8 cellular contexts compared by ENCODE assay signal in the genomic region with DNA sequence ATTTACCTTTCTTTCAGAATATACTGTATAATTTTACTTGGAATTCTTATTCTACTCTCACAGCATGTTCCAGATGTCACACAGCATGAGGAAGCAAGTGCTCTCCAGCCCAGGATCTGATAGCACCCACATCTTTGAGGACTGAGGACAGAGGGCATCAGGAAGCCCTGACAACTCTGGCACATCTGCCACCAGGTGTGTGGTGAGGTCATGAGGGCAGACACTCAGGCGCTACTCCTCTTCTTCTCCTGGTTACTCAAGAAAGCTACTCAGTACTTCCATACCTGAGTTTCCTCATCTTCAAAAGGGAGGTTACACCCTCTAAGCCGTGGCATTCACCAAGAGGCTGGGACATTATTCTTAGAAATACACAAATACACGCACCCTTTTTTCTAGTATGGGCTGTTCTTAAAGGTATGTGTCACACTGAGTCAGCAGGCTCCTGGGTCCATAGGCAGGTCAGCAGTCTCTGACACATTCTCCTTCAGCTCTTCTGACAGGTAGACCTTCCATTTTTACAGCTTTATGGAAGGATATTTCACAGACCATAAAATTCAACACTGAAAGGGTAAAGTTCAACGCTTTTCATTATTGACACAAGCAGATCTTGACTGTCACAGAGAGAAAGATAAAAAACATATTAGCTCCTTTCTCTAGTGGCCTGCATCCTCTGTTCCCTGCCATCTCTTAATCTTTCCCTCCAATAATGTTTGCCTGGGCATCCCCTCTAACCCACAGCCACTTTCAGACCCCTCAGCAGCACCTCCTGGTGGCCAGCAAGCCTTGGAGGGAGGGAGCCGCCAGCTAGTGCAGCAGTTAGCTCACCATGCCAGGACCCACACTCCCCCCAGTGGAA.
DNase-seq lines count a peak whose midpoint lies in the region; ATAC-seq and TF ChIP-seq lines count a peak whose summit lies in the region.

No MANE protein-coding gene starts in this region.

- H3K36me3 ChIP-seq in fibroblast of lung (ENCODE audit: control insufficient read depth, insufficient read depth, low read length): no peaks in the 10 kb centered on the region
- H3K36me3 ChIP-seq in neural progenitor cell: no peaks in the 10 kb centered on the region

- H2AFZ ChIP-seq in fibroblast of lung (ENCODE audit: low read length) (no peak overlapping the region), neural progenitor cell (replicated peaks) (no peak overlapping the region)

- no peaks in the 10 kb centered on the region for H3K9me3 Mint-ChIP-seq in activated CD4-positive, alpha-beta T cell treated with anti-CD3 and anti-CD28 coated beads, Interleukin-2, amount 10 ng/mL, durations not matched to agents 7 days and 5 days
- H3K9me3 Mint-ChIP-seq in neural progenitor cell: no peaks in the 10 kb centered on the region

- in situ Hi-C loops in G401 (cut with HindIII; ENCODE audit: low sequenced_read_pairs): no loop called here

- H3K79me2 ChIP-seq in fibroblast of lung (ENCODE audit: control insufficient read depth, insufficient read depth, low read length): no peaks in the 10 kb centered on the region
- no peaks in the 10 kb centered on the region for H3K79me2 ChIP-seq in neural progenitor cell (ENCODE audit: low read depth)

- H4K20me1 ChIP-seq in fibroblast of lung (ENCODE audit: control insufficient read depth, extremely low read depth, insufficient read depth, low read length) (no peaks in the 10 kb centered on the region), neural progenitor cell (ENCODE audit: low read depth) (no peaks in the 10 kb centered on the region)

- H3K9ac ChIP-seq in fibroblast of lung (ENCODE audit: insufficient read depth, low read length) (no peak overlapping the region), neural progenitor cell (no peak overlapping the region)

- H3F3A ChIP-seq in neural progenitor cell (ENCODE audit: low read depth): peaks cover 8% of the 10 kb centered on the region

- H3K4me2 ChIP-seq in fibroblast of lung (ENCODE audit: extremely low read depth, insufficient read depth, low read length) (no peak overlapping the region), neural progenitor cell (peak overlapping the region; percentile 12)

- H3K4me3 Mint-ChIP-seq in activated CD4-positive, alpha-beta T cell treated with anti-CD3 and anti-CD28 coated beads, Interleukin-2, amount 10 ng/mL, durations not matched to agents 7 days and 5 days: no peak overlapping the region
- peak overlapping the region; percentile 74 for H3K4me3 Mint-ChIP-seq in neural progenitor cell

- H3K9me3 ChIP-seq in fibroblast of lung (ENCODE audit: control insufficient read depth, insufficient read depth, low read depth, low read length) (no peaks in the 10 kb centered on the region), neural progenitor cell (ENCODE audit: low read depth) (no peaks in the 10 kb centered on the region)

- CTCF ChIA-PET in activated CD4-positive, alpha-beta T cell treated with anti-CD3 and anti-CD28 coated beads, Interleukin-2, amount 10 ng/mL, durations not matched to agents 7 days and 5 days (lab: Charles Lee): interaction anchor here (1.9 kb wide), 1 partner anchor 9 kb away, joined by 3 read pairs; no protein-coding TSS in a partner anchor

- peaks cover 8% of the 10 kb centered on the region for H3K4me1 ChIP-seq in fibroblast of lung (ENCODE audit: control insufficient read depth, extremely low read depth, insufficient read depth, low read length)
- H3K4me1 ChIP-seq in neural progenitor cell: peaks cover 9% of the 10 kb centered on the region

- TF ChIP-seq CTCF in LNCaP clone FGC (IDR thresholded peaks at IDR 0.05; ENCODE audit: control insufficient read depth, extremely low read depth, insufficient read depth) (peak; percentile 50), fibroblast of lung (conservative IDR thresholded peaks at IDR 0.05 in 1 of 2, IDR thresholded peaks at IDR 0.05 in 1 of 2; ENCODE audit: low read depth in 1 of 2, low read length in 2 of 2) (peak; percentile 93 to 97), neural progenitor cell (IDR thresholded peaks at IDR 0.05) (peak; percentile 93)

- DNase-seq in G401 (ENCODE audit: low spot score) (peak; percentile 32), LNCaP clone FGC (ENCODE audit: low read depth) (no peak), fibroblast of lung (ENCODE audit: low read depth in 2 of 2) (peak; percentile 79 to 87), neural progenitor cell (ENCODE audit: low spot score) (peak; percentile 86), Kasumi-1 (lab: John Stamatoyannopoulos, UW) (no peak)
- DNase-seq in activated CD4-positive, alpha-beta T cell treated with anti-CD3 and anti-CD28 coated beads, Interleukin-2, amount 10 ng/mL, durations not matched to agents 7 days and 5 days: peak; percentile 24

- H3K27ac ChIP-seq in fibroblast of lung (ENCODE audit: insufficient read depth, low read length): no peak overlapping the region
- no peak overlapping the region for H3K27ac ChIP-seq in neural progenitor cell

- peaks cover 28% of the 10 kb centered on the region for H3K27me3 Mint-ChIP-seq in activated CD4-positive, alpha-beta T cell treated with anti-CD3 and anti-CD28 coated beads, Interleukin-2, amount 10 ng/mL, durations not matched to agents 7 days and 5 days
- no peaks in the 10 kb centered on the region for H3K27me3 Mint-ChIP-seq in neural progenitor cell (ENCODE audit: insufficient read depth, low read depth)

- no peaks in the 10 kb centered on the region for H3K36me3 Mint-ChIP-seq in activated CD4-positive, alpha-beta T cell treated with anti-CD3 and anti-CD28 coated beads, Interleukin-2, amount 10 ng/mL, durations not matched to agents 7 days and 5 days (ENCODE audit: low read depth)
- H3K36me3 Mint-ChIP-seq in neural progenitor cell: no peaks in the 10 kb centered on the region

- H3K4me3 ChIP-seq in LNCaP clone FGC (ENCODE audit: low read depth, low read length): no peak overlapping the region
- H3K4me3 ChIP-seq in fibroblast of lung (replicated peaks in 1 of 4; ENCODE audit: control extremely low read depth in 1 of 4, insufficient read depth in 1 of 4, low read depth in 3 of 4, low read length in 4 of 4): no peak overlapping the region
- no peak overlapping the region for H3K4me3 ChIP-seq in neural progenitor cell

- ATAC-seq in HG03280 (IDR thresholded peaks at IDR 0.05; ENCODE audit: unreplicated experiment) (no peak), GM19455 (IDR thresholded peaks at IDR 0.05; ENCODE audit: unreplicated experiment) (no peak)

- POLR2A ChIA-PET in activated CD4-positive, alpha-beta T cell treated with anti-CD3 and anti-CD28 coated beads, Interleukin-2, amount 10 ng/mL, durations not matched to agents 7 days and 5 days (lab: Charles Lee): no interaction called here

- H3K27me3 ChIP-seq in fibroblast of lung (ENCODE audit: control insufficient read depth, insufficient read depth, low read length) (no peaks in the 10 kb centered on the region), neural progenitor cell (no peaks in the 10 kb centered on the region)

- H3K4me1 Mint-ChIP-seq in activated CD4-positive, alpha-beta T cell treated with anti-CD3 and anti-CD28 coated beads, Interleukin-2, amount 10 ng/mL, durations not matched to agents 7 days and 5 days: no peaks in the 10 kb centered on the region
- peaks cover 15% of the 10 kb centered on the region for H3K4me1 Mint-ChIP-seq in neural progenitor cell

- H3K27ac Mint-ChIP-seq in activated CD4-positive, alpha-beta T cell treated with anti-CD3 and anti-CD28 coated beads, Interleukin-2, amount 10 ng/mL, durations not matched to agents 7 days and 5 days: no peak overlapping the region
- H3K27ac Mint-ChIP-seq in neural progenitor cell: no peak overlapping the region

Comparison
In these comparisons a context has a peak if more than half of its experiments do, and no peak if none do; other contexts are left out.
1. DNase-seq: peak in G401 (single experiment), activated CD4-positive, alpha-beta T cell treated with anti-CD3 and anti-CD28 coated beads, Interleukin-2, amount 10 ng/mL, durations not matched to agents 7 days and 5 days (single experiment), fibroblast of lung (2 of 2) and neural progenitor cell (single experiment); none in LNCaP clone FGC (single experiment) and Kasumi-1 (0 of 2).
2. Peak in every context shown above with its lines, with median percentiles within 50 percentile points of each other: CTCF ChIP-seq.